9 cellular contexts compared by ENCODE assay signal in the genomic region with DNA sequence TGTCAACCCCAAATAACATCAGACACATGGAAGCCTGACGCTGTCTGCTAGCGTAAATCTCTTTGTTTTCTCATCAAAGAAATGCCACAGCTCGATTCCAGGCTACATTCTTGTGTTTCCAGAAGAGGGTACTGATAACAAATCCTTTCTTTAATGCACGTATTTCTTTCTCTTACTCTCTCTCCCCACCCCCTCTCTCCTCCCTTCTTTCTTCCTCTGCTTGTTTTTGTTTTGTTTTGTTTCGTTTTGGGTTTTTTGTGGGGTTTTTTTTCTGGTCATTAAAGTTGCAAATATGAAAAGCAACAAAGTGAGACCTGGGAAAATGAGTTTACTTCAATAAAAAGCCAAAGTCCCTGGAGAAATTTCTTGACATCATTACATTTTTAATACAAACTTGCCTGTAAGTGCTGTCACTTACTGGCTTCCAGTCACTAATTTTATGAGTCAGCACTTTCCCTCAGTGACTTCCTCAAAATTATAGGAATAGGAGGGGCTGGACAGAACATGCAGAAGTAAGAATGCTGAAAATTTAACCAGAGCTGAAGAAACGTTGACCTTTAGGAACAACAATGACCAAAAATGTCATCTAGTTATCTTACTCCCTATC.
DNase-seq lines count a peak whose midpoint lies in the region; ATAC-seq and TF ChIP-seq lines count a peak whose summit lies in the region.
"Had no signal": no experiment of that assay in that cellular context is flagged by ENCODE, and none has a peak within 500 bp of the region (broad histone marks: within the 10 kb centered on the region; RNA-seq: fewer than 3 reads in every experiment).

No MANE protein-coding gene starts in this region.

- H3K4me3 ChIP-seq in Jurkat, Clone E6-1 (ENCODE audit: low read length): no peak overlapping the region

- TF ChIP-seq CTCF in AG09319 (IDR thresholded peaks at IDR 0.05; ENCODE audit: low read depth, low read length): peak; percentile 52
- no peak for TF ChIP-seq CTCF in WTC11 (IDR thresholded peaks at IDR 0.05)

- H3K27me3 Mint-ChIP-seq in WTC11 (ENCODE audit: low read depth): no peaks in the 10 kb centered on the region
- H3K27me3 Mint-ChIP-seq: IgD-negative memory B cell had no signal

- H3K9me3 Mint-ChIP-seq in WTC11: no peaks in the 10 kb centered on the region
- H3K9me3 Mint-ChIP-seq: IgD-negative memory B cell had no signal

- ATAC-seq in GM18499 (IDR thresholded peaks at IDR 0.05; ENCODE audit: insufficient read depth, unreplicated experiment) (peak; percentile 47), WTC11 (peak; percentile 40)

- DNase-seq in AG09319 (ENCODE audit: extremely low read depth, low read depth) (peak; percentile 49), WTC11 (ENCODE audit: low spot score) (no peak), globus pallidus (ENCODE audit: low spot score) (peak; percentile 50), renal cortical epithelial cell (ENCODE audit: low read depth) (peak; percentile 81), NCI-H1694 (lab: John Stamatoyannopoulos, UW) (no peak), 8988T (no peak)
- DNase-seq in Jurkat, Clone E6-1 (ENCODE audit: low read depth, low spot score): peak; percentile 47

- peaks cover 11% of the 10 kb centered on the region for H3K4me1 Mint-ChIP-seq in WTC11

- no peaks in the 10 kb centered on the region for H3K36me3 Mint-ChIP-seq in WTC11
- H3K36me3 Mint-ChIP-seq: IgD-negative memory B cell had no signal

- no peak overlapping the region for H3K27ac Mint-ChIP-seq in WTC11

- peak overlapping the region; percentile 18; the same call in 1 of the 2 replicates for H3K4me3 Mint-ChIP-seq in WTC11

- POLR2A ChIA-PET in WTC11 (lab: Charles Lee): no interaction called here

- CTCF ChIA-PET in WTC11 (lab: Charles Lee): interaction anchor here (1.0 to 1.8 kb wide), 2 partner anchors 106 to 120 kb away, joined by 4 read pairs; partner anchors contain the start of gene NABP1

TF ChIP-seq in WTC11, 78 proteins besides CTCF, POLR2A, EP300 and RAD21:
- TF ChIP-seq ZNF671 (CRISPR knock-in tag; IDR thresholded peaks at IDR 0.05) (no peak), NFATC4 (CRISPR knock-in tag; IDR thresholded peaks at IDR 0.05) (no peak), OVOL2 (CRISPR knock-in tag; IDR thresholded peaks at IDR 0.05; ENCODE audit: borderline replicate concordance) (no peak), ZNF317 (CRISPR knock-in tag; IDR thresholded peaks at IDR 0.05; ENCODE audit: borderline replicate concordance, low read depth) (no peak)
- TF ChIP-seq, protein P1, sequence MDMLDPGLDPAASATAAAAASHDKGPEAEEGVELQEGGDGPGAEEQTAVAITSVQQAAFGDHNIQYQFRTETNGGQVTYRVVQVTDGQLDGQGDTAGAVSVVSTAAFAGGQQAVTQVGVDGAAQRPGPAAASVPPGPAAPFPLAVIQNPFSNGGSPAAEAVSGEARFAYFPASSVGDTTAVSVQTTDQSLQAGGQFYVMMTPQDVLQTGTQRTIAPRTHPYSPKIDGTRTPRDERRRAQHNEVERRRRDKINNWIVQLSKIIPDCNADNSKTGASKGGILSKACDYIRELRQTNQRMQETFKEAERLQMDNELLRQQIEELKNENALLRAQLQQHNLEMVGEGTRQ (CRISPR knock-in tag; IDR thresholded peaks at IDR 0.05): no peak

Comparison
In these comparisons a context has a peak if more than half of its experiments do, and no peak if none do; other contexts are left out.
1. DNase-seq: peak in AG09319 (single experiment), Jurkat, Clone E6-1 (single experiment), globus pallidus (single experiment) and renal cortical epithelial cell (single experiment); none in WTC11 (single experiment), NCI-H1694 (single experiment) and 8988T (single experiment).